10 cellular contexts compared by ENCODE assay signal in genomic region chr11:77052531-77052930, GRCh38. TPM values are rescaled to one million over a fixed set of nuclear protein-coding genes. Genes with fewer than 3 reads are reported as not detected.
"Had no signal": no experiment of that assay in that cellular context is flagged by ENCODE, and none has a peak within 500 bp of the region (broad histone marks: within the 10 kb centered on the region; RNA-seq: fewer than 3 reads in every experiment).

No MANE protein-coding gene starts in this region.

- H3K27ac ChIP-seq: GM23248, HL-60 had no signal

- FAIRE-seq: HepG2 had no signal

- H3K9ac ChIP-seq: GM23248 had no signal

- H3K27me3 Mint-ChIP-seq: IgD-negative memory B cell had no signal

- H3K36me3 Mint-ChIP-seq: IgD-negative memory B cell had no signal

- DNase-seq: GM23248, GOT3 had no signal

- H3K36me3 ChIP-seq: HAP-1 had no signal

- H2AFZ ChIP-seq: GM23248 had no signal

- ATAC-seq: HCT116, HepG2 had no signal

- H3K4me3 ChIP-seq: GM23248, HAP-1 had no signal

- H3K4me3 Mint-ChIP-seq: IgD-negative memory B cell had no signal

RNA-seq across cellular contexts. Expression of gene B3GNT6, which starts 18.3 kb away (rescaled TPM):
- total RNA-seq: GM23248, H4, H7, HepG2, HT1080 had no signal
- polyA plus RNA-seq: GM23248, HepG2, IgD-negative memory B cell had no signal

RNA-seq across cellular contexts. Expression of gene OMP, which starts 50.1 kb away (rescaled TPM):
- total RNA-seq: GM23248, H4, H7, HepG2 had no signal
- polyA plus RNA-seq: GM23248, HepG2, IgD-negative memory B cell had no signal
